ENCODE assay signal across 1 cellular context in genomic region chr7:121046893-121047468, GRCh38.
TF ChIP-seq lines count a peak whose summit lies in the region.

No MANE protein-coding gene starts in this region.

TF ChIP-seq in K562, 482 proteins besides CTCF, POLR2A, EP300 and RAD21 (continued from another document):
- no peak for TF ChIP-seq PHF21A (IDR thresholded peaks at IDR 0.05; ENCODE audit: borderline replicate concordance, low read depth)
TF ChIP-seq in K562: peak in this region for 85.
